16 cellular contexts compared by ENCODE assay signal in the genomic region with DNA sequence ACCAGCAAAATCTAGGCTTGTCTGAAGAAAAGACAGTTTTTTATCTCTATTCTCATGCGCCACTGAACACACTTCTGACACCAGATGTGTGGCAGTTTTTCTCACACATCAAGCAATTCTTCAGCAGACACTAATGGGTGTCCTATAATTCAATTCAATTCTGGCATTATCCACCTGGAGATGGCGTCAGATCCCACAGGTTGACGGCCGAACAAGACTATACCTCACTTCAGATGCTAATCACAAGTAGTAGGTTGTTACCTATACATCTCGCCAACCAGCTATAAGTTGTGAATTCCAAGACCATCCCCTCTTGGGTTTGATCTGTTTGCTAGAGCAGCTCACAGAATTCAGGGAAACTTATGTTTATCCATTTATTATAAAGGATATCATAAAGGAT.
"Had no signal": no experiment of that assay in that cellular context is flagged by ENCODE, and none has a peak within 500 bp of the region (broad histone marks: within the 10 kb centered on the region; RNA-seq: fewer than 3 reads in every experiment).

No MANE protein-coding gene starts in this region.

- H3K4me1 ChIP-seq: body of pancreas, left ventricle myocardium inferior had no signal

- DNase-seq: activated CD4-positive, alpha-beta T cell treated with anti-CD3 and anti-CD28 coated beads, Interleukin-2, amount 10 ng/mL, durations not matched to agents 24 days and 14 days; activated CD8-positive, alpha-beta T cell treated with anti-CD3 and anti-CD28 coated beads, Interleukin-2, amount 10 ng/mL, durations not matched to agents 7 days and 5 days; activated naive CD4-positive, alpha-beta T cell treated with anti-CD3 and anti-CD28 coated beads for 36 hours; activated T-cell treated with anti-CD3 and anti-CD28 coated beads, Interleukin-2, amount 50 U/mL, for 4 hours; body of pancreas; caudate nucleus; endodermal cell; foreskin melanocyte; head of caudate nucleus; left ventricle myocardium inferior; mammary epithelial cell; retina; stimulated activated CD8-positive, alpha-beta memory T cell treated with anti-CD3 and anti-CD28 coated beads, Interleukin-4, amount 100 ng/mL, for 48 hours; stimulated activated naive CD4-positive, alpha-beta T cell; T1000 had no signal

- H3K27ac Mint-ChIP-seq: activated CD4-positive, alpha-beta T cell treated with anti-CD3 and anti-CD28 coated beads, Interleukin-2, amount 10 ng/mL, durations not matched to agents 24 days and 14 days; activated CD8-positive, alpha-beta T cell treated with anti-CD3 and anti-CD28 coated beads, Interleukin-2, amount 10 ng/mL, durations not matched to agents 7 days and 5 days; activated naive CD4-positive, alpha-beta T cell treated with anti-CD3 and anti-CD28 coated beads for 36 hours; endodermal cell had no signal

- H3K4me3 ChIP-seq: body of pancreas, left ventricle myocardium inferior had no signal

- ATAC-seq: activated CD8-positive, alpha-beta T cell treated with anti-CD3 and anti-CD28 coated beads, Interleukin-2, amount 10 ng/mL, durations not matched to agents 7 days and 5 days; activated T-cell treated with anti-CD3 and anti-CD28 coated beads, Interleukin-2, amount 50 U/mL, for 4 hours; body of pancreas had no signal

- H3K27me3 ChIP-seq: body of pancreas had no signal

- H3K9me3 ChIP-seq: body of pancreas had no signal

- H3K4me3 Mint-ChIP-seq: activated CD4-positive, alpha-beta T cell treated with anti-CD3 and anti-CD28 coated beads, Interleukin-2, amount 10 ng/mL, durations not matched to agents 24 days and 14 days; activated CD8-positive, alpha-beta T cell treated with anti-CD3 and anti-CD28 coated beads, Interleukin-2, amount 10 ng/mL, durations not matched to agents 7 days and 5 days; activated naive CD4-positive, alpha-beta T cell treated with anti-CD3 and anti-CD28 coated beads for 36 hours; activated T-cell treated with anti-CD3 and anti-CD28 coated beads, Interleukin-2, amount 50 U/mL, for 4 hours; endodermal cell; neural crest cell had no signal

- H3K27me3 Mint-ChIP-seq: activated CD4-positive, alpha-beta T cell treated with anti-CD3 and anti-CD28 coated beads, Interleukin-2, amount 10 ng/mL, durations not matched to agents 24 days and 14 days had no signal
